ENCODE assay signal across 16 cellular contexts in genomic region chr20:31673435-31673834, GRCh38. TPM values are rescaled to one million over a fixed set of nuclear protein-coding genes. Genes with fewer than 3 reads are reported as not detected.
A peak's percentile ranks its signal among the peaks of the same experiment; 100 is the strongest.
DNase-seq lines count a peak whose midpoint lies in the region; ATAC-seq and TF ChIP-seq lines count a peak whose summit lies in the region.
"Had no signal": no experiment of that assay in that cellular context is flagged by ENCODE, and none has a peak within 500 bp of the region (broad histone marks: within the 10 kb centered on the region; RNA-seq: fewer than 3 reads in every experiment).

No MANE protein-coding gene starts in this region.

- CTCF ChIA-PET in CD4-positive, alpha-beta T cell (lab: Charles Lee) = interaction anchor here (0.5 to 4.6 kb wide), 3 partner anchors 12 to 50 kb away, joined by 3 to 21 read pairs (median 19); partner anchors contain the start of gene BCL2L1

- H3K27ac Mint-ChIP-seq in CD4-positive, alpha-beta T cell = peak overlapping the region; percentile 96
- peak overlapping the region in 2 of 3 donors; percentile 73 to 95 for H3K27ac Mint-ChIP-seq in IgD-negative memory B cell
- no peak overlapping the region for H3K27ac Mint-ChIP-seq in osteocyte (ENCODE audit: unreplicated experiment)

- intact Hi-C loops in CD4-positive, alpha-beta T cell (cut with DNase I, micrococcal nuclease) = no loop called here
- intact Hi-C loops in spleen (cut with DNase I; ENCODE audit: low total_unique reads) = no loop called here

- no peak for DNase-seq in CD4-positive, alpha-beta T cell
- DNase-seq in caudate nucleus (lab: John Stamatoyannopoulos, UW) (no peak), spleen (no peak), NCI-H2029 (lab: John Stamatoyannopoulos, UW) (no peak), osteocyte (ENCODE audit: extremely low spot score, unreplicated experiment) (no peak)
- DNase-seq: activated T-cell treated with anti-CD3 and anti-CD28 coated beads, Interleukin-2, amount 50 U/mL, for 48 hours; central memory CD4-positive, alpha-beta T cell; COR-L47; IMR-90; NCI-H146; NCI-H774 had no signal

- no peak for ATAC-seq in CD4-positive, alpha-beta T cell (ENCODE audit: poor library complexity)
- no peak for ATAC-seq in GM18870 (IDR thresholded peaks at IDR 0.05; ENCODE audit: unreplicated experiment)

- no peaks in the 10 kb centered on the region for H3K9me3 Mint-ChIP-seq in CD4-positive, alpha-beta T cell
- no peaks in the 10 kb centered on the region for H3K9me3 Mint-ChIP-seq in IgD-negative memory B cell
- H3K9me3 Mint-ChIP-seq in osteocyte (ENCODE audit: unreplicated experiment) = no peaks in the 10 kb centered on the region

- no peaks in the 10 kb centered on the region for H3K27me3 ChIP-seq in CD4-positive, alpha-beta T cell (ENCODE audit: control insufficient read depth, insufficient read depth, low read length)
- H3K27me3 ChIP-seq in spleen (replicated peaks in 1 of 7) = no peaks in the 10 kb centered on the region

- no peaks in the 10 kb centered on the region for H3K9me3 ChIP-seq in CD4-positive, alpha-beta T cell (ENCODE audit: control insufficient read depth, low read length)
- no peaks in the 10 kb centered on the region for H3K9me3 ChIP-seq in spleen

- no peak for TF ChIP-seq CTCF in CD4-positive, alpha-beta T cell (IDR thresholded peaks at IDR 0.05)
- TF ChIP-seq CTCF in spleen (IDR thresholded peaks at IDR 0.05 in 8 of 11, conservative IDR thresholded peaks at IDR 0.05 in 3 of 11) = no peak
- TF ChIP-seq CTCF in osteocyte (IDR thresholded peaks at IDR 0.05) = no peak

- peaks cover 0 to 58% (median 0%) of the 10 kb centered on the region in 6 donors for H3K36me3 ChIP-seq in spleen

- peak overlapping the region; percentile 76 for H3K27ac ChIP-seq in CD4-positive, alpha-beta T cell (ENCODE audit: low read depth, low read length)
- H3K27ac ChIP-seq in caudate nucleus (ENCODE audit: low read depth, low read length) (peak overlapping the region; percentile 96), spleen (peak overlapping the region in 7 of 8 donors; percentile 70 to 95 (median 85))
- H3K27ac ChIP-seq: VCaP had no signal

- no peak overlapping the region for H3K4me3 ChIP-seq in spleen

- H3K4me1 ChIP-seq in spleen = peaks cover 50 to 100% (median 90%) of the 10 kb centered on the region in 6 donors

- peak overlapping the region; percentile 96 for H3K4me3 Mint-ChIP-seq in CD4-positive, alpha-beta T cell
- H3K4me3 Mint-ChIP-seq in IgD-negative memory B cell (no peak overlapping the region), osteocyte (ENCODE audit: unreplicated experiment) (no peak overlapping the region)

- POLR2A ChIA-PET in CD4-positive, alpha-beta T cell (lab: Charles Lee) = interaction anchor here (4.9 kb wide), 1 partner anchor 47 kb away, joined by 91 read pairs; the partner anchor contains the start of gene BCL2L1

- peaks cover 6% of the 10 kb centered on the region for H3K36me3 Mint-ChIP-seq in CD4-positive, alpha-beta T cell (ENCODE audit: low read depth)
- H3K36me3 Mint-ChIP-seq in IgD-negative memory B cell = no peaks in the 10 kb centered on the region
- H3K36me3 Mint-ChIP-seq in osteocyte (ENCODE audit: unreplicated experiment) = peaks cover 4% of the 10 kb centered on the region

- no peaks in the 10 kb centered on the region for H3K27me3 Mint-ChIP-seq in CD4-positive, alpha-beta T cell
- H3K27me3 Mint-ChIP-seq in IgD-negative memory B cell = no peaks in the 10 kb centered on the region
- H3K27me3 Mint-ChIP-seq in osteocyte (ENCODE audit: unreplicated experiment) = no peaks in the 10 kb centered on the region

- H3K4me1 Mint-ChIP-seq in CD4-positive, alpha-beta T cell (ENCODE audit: low read depth) = peaks cover 60% of the 10 kb centered on the region
- H3K4me1 Mint-ChIP-seq in IgD-negative memory B cell = peaks cover 23 to 30% (median 25%) of the 10 kb centered on the region in 3 donors
- peaks cover 44% of the 10 kb centered on the region for H3K4me1 Mint-ChIP-seq in osteocyte (ENCODE audit: unreplicated experiment)

- TF ChIP-seq POLR2A in spleen (IDR thresholded peaks at IDR 0.05) = no peak

RNA-seq across cellular contexts. Expression of gene COX4I2, which starts 35.7 kb away (rescaled TPM):
- total RNA-seq in CD4-positive, alpha-beta T cell = not detected
- 0.38 TPM for polyA plus RNA-seq in IgD-negative memory B cell
- 1 to 10 TPM in 3 of 7 donors, not detected in 4; 1.1 to 1.5 (median 1.5) TPM for total RNA-seq in spleen
- 1 to 10 TPM; 1.9 to 4.6 (median 2.0) TPM for polyA plus RNA-seq in spleen
- not detected in 2 replicates for total RNA-seq in osteocyte
- total RNA-seq: IMR-90, mononuclear cell, renal cortical epithelial cell had no signal
- polyA plus RNA-seq: IMR-90 had no signal

RNA-seq across cellular contexts. Expression of gene BCL2L1, which starts 49.2 kb away (rescaled TPM):
- 10 to 100 TPM; 11.8 to 11.9 TPM for total RNA-seq in CD4-positive, alpha-beta T cell
- polyA plus RNA-seq in IgD-negative memory B cell (9.8 TPM), spleen (10 to 100 TPM; 18.7 to 55.5 (median 22.7) TPM)
- total RNA-seq in spleen (100 to 1,000 TPM in 4 of 7 donors, 10 to 100 TPM in 3; 70.2 to 167 (median 107) TPM), osteocyte (67.0 and 69.4 TPM in 2 replicates)
